35 cellular contexts compared by ENCODE assay signal in genomic region chr20:52578559-52578958, GRCh38.
"Had no signal": no experiment of that assay in that cellular context is flagged by ENCODE, and none has a peak within 500 bp of the region (broad histone marks: within the 10 kb centered on the region; RNA-seq: fewer than 3 reads in every experiment).

No MANE protein-coding gene starts in this region.

- H3K9me3 ChIP-seq: MG63 had no signal

- DNase-seq: Karpas-422, Kasumi-1, MG63, MM.1S, MV-4-11, NCI-H1048, NCI-H1092, NCI-H1092 treated with DMSO at 0.1 percent for 48 hours, NCI-H1105, NCI-H1105 treated with DMSO at 0.1 percent for 48 hours, NCI-H1417, NCI-H1417 treated with DMSO at 0.1 percent for 48 hours, NCI-H1436, NCI-H1436 treated with DMSO at 0.1 percent for 48 hours, NCI-H146, NCI-H1694, NCI-H1694 treated with DMSO at 0.1 percent for 48 hours, NCI-H187, NCI-H187 treated with DMSO at 0.1 percent for 48 hours, NCI-H1930, NCI-H2029, NCI-H2029 treated with DMSO at 0.1 percent for 48 hours, NCI-H2081, NCI-H2081 treated with DMSO at 0.1 percent for 48 hours, NCI-H2107, NCI-H2171, NCI-H2171 treated with DMSO at 0.1 percent for 48 hours, NCI-H2227 treated with DMSO at 0.1 percent for 48 hours, NCI-H226, NCI-H345, NCI-H446, NCI-H446 treated with DMSO at 0.1 percent for 48 hours, NCI-H510A, NCI-H510A treated with DMSO at 0.1 percent for 48 hours, NCI-H524 had no signal

- H3K27me3 ChIP-seq: MG63 had no signal

- H3K36me3 ChIP-seq: MG63 had no signal

- H3K4me3 ChIP-seq: MG63 had no signal
